Comparison of ENCODE assay signal across 1 cellular context in the genomic region with DNA sequence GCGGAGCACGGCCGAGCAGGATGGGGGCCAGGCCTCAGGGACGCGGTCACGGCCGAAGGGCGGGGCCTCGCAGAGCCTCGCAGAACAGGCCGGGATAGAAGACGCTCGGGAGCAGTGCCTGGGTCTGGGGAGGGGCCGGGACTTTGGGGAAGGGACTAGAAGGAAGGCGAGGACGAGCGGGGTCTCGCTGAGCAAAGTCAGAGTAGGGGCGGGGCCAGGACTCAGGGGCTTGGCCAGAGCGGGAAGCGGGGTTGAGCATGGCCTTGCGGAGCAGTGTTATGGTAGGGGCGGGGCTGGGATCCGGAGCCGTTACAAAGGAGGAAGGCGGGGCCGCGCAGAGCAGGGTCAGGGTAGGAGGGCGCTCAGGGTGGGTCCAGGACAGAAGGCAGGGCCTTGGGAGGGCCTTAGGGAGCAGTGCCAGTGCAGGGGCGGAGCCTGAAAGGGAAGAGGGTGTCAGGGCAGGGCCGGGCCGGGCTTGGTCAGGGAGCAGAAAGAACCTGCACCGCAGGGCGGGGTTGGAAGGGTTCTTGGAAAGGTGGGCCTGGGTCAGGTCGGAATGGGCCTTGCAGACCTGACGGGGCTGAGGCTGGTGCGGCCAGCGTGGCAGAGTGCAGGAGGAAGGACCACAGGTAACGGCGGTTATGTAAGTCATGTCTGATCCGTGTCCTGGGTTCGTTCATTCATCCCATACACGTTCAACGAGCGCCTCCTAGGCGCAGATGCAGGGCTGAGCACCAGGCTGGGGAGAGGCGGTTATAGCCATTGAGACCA.
TF ChIP-seq lines count a peak whose summit lies in the region.

No MANE protein-coding gene starts in this region.

TF ChIP-seq in HepG2, 621 proteins besides CTCF, POLR2A, EP300 and RAD21 (continued from another document and continues in another):
- TF ChIP-seq TCF7L2 (IDR thresholded peaks at IDR 0.05; ENCODE audit: low read depth, low read length), result no peak
- TF ChIP-seq RNF2 (conservative IDR thresholded peaks at IDR 0.05; ENCODE audit: low read depth), result no peak
- TF ChIP-seq SP4 (CRISPR knock-in tag; IDR thresholded peaks at IDR 0.05), result peak; percentile 88
- no peak for TF ChIP-seq MED8 (CRISPR knock-in tag; IDR thresholded peaks at IDR 0.05; ENCODE audit: insufficient replicate concordance)
- TF ChIP-seq, protein P1, sequence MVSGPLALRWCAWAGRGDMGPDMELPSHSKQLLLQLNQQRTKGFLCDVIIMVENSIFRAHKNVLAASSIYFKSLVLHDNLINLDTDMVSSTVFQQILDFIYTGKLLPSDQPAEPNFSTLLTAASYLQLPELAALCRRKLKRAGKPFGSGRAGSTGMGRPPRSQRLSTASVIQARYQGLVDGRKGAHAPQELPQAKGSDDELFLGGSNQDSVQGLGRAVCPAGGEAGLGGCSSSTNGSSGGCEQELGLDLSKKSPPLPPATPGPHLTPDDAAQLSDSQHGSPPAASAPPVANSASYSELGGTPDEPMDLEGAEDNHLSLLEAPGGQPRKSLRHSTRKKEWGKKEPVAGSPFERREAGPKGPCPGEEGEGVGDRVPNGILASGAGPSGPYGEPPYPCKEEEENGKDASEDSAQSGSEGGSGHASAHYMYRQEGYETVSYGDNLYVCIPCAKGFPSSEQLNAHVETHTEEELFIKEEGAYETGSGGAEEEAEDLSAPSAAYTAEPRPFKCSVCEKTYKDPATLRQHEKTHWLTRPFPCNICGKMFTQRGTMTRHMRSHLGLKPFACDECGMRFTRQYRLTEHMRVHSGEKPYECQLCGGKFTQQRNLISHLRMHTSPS (CRISPR knock-in tag; IDR thresholded peaks at IDR 0.05; ENCODE audit: low read depth), result peak; percentile 59; the same call in 1 of the 2 replicates
- no peak for TF ChIP-seq U2AF2 (IDR thresholded peaks at IDR 0.05; ENCODE audit: low read depth, low read length)
- peak; percentile 86 for TF ChIP-seq PHF21A (CRISPR knock-in tag; IDR thresholded peaks at IDR 0.05)
- no peak for TF ChIP-seq ZNF674 (CRISPR knock-in tag; IDR thresholded peaks at IDR 0.05; ENCODE audit: low read depth)
- no peak for TF ChIP-seq MATR3 (CRISPR knock-in tag; IDR thresholded peaks at IDR 0.05)
- TF ChIP-seq PCBP1 (IDR thresholded peaks at IDR 0.05; ENCODE audit: borderline replicate concordance, low read depth, low read length), result no peak
- TF ChIP-seq, protein P2, sequence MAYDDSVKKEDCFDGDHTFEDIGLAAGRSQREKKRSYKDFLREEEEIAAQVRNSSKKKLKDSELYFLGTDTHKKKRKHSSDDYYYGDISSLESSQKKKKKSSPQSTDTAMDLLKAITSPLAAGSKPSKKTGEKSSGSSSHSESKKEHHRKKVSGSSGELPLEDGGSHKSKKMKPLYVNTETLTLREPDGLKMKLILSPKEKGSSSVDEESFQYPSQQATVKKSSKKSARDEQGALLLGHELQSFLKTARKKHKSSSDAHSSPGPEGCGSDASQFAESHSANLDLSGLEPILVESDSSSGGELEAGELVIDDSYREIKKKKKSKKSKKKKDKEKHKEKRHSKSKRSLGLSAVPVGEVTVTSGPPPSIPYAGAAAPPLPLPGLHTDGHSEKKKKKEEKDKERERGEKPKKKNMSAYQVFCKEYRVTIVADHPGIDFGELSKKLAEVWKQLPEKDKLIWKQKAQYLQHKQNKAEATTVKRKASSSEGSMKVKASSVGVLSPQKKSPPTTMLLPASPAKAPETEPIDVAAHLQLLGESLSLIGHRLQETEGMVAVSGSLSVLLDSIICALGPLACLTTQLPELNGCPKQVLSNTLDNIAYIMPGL (CRISPR knock-in tag; IDR thresholded peaks at IDR 0.05; ENCODE audit: borderline replicate concordance in 1 of 2, low read depth in 1 of 2), result peak; percentile 92 to 96
- TF ChIP-seq, protein P3, sequence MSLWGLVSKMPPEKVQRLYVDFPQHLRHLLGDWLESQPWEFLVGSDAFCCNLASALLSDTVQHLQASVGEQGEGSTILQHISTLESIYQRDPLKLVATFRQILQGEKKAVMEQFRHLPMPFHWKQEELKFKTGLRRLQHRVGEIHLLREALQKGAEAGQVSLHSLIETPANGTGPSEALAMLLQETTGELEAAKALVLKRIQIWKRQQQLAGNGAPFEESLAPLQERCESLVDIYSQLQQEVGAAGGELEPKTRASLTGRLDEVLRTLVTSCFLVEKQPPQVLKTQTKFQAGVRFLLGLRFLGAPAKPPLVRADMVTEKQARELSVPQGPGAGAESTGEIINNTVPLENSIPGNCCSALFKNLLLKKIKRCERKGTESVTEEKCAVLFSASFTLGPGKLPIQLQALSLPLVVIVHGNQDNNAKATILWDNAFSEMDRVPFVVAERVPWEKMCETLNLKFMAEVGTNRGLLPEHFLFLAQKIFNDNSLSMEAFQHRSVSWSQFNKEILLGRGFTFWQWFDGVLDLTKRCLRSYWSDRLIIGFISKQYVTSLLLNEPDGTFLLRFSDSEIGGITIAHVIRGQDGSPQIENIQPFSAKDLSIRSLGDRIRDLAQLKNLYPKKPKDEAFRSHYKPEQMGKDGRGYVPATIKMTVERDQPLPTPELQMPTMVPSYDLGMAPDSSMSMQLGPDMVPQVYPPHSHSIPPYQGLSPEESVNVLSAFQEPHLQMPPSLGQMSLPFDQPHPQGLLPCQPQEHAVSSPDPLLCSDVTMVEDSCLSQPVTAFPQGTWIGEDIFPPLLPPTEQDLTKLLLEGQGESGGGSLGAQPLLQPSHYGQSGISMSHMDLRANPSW (CRISPR knock-in tag; IDR thresholded peaks at IDR 0.05; ENCODE audit: borderline replicate concordance), result peak; percentile 86; the same call in 1 of the 2 replicates
- no peak for TF ChIP-seq NFYC (CRISPR knock-in tag; IDR thresholded peaks at IDR 0.05)
- peak; percentile 37 for TF ChIP-seq TBL1XR1 (IDR thresholded peaks at IDR 0.05; ENCODE audit: borderline replicate concordance, low read length, partially characterized antibody)
- TF ChIP-seq MAZ (IDR thresholded peaks at IDR 0.05; ENCODE audit: borderline replicate concordance, low read depth, low read length), result peak; percentile 73
- TF ChIP-seq MAZ (CRISPR knock-in tag; IDR thresholded peaks at IDR 0.05; ENCODE audit: low read depth), result peak; percentile 65; the same call in 1 of the 2 replicates
- TF ChIP-seq ZNF607 (CRISPR knock-in tag; IDR thresholded peaks at IDR 0.05; ENCODE audit: borderline replicate concordance), result peak; percentile 66; the same call in 1 of the 2 replicates
- TF ChIP-seq, protein P4, sequence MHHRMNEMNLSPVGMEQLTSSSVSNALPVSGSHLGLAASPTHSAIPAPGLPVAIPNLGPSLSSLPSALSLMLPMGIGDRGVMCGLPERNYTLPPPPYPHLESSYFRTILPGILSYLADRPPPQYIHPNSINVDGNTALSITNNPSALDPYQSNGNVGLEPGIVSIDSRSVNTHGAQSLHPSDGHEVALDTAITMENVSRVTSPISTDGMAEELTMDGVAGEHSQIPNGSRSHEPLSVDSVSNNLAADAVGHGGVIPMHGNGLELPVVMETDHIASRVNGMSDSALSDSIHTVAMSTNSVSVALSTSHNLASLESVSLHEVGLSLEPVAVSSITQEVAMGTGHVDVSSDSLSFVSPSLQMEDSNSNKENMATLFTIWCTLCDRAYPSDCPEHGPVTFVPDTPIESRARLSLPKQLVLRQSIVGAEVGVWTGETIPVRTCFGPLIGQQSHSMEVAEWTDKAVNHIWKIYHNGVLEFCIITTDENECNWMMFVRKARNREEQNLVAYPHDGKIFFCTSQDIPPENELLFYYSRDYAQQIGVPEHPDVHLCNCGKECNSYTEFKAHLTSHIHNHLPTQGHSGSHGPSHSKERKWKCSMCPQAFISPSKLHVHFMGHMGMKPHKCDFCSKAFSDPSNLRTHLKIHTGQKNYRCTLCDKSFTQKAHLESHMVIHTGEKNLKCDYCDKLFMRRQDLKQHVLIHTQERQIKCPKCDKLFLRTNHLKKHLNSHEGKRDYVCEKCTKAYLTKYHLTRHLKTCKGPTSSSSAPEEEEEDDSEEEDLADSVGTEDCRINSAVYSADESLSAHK (CRISPR knock-in tag; IDR thresholded peaks at IDR 0.05; ENCODE audit: borderline replicate concordance), result no peak
- no peak for TF ChIP-seq HNRNPUL1 (IDR thresholded peaks at IDR 0.05; ENCODE audit: low read depth, low read length)
- TF ChIP-seq, protein P5, sequence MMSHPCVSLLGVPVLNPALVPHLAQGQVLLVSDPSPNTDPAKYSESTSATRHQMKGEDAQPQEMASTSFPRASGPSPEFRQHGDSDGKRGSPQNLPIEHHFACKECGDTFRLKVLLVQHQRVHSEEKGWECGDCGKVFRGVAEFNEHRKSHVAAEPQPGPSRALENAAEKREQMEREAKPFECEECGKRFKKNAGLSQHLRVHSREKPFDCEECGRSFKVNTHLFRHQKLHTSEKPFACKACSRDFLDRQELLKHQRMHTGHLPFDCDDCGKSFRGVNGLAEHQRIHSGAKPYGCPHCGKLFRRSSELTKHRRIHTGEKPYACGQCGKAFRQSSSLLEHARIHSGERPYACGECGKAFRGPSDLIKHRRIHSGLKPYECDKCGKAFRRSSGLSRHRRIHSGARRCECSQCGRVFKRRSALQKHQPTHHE (CRISPR knock-in tag; IDR thresholded peaks at IDR 0.05; ENCODE audit: borderline replicate concordance), result 0 out of 2 replicates have a peak, but pooled peaks have one; percentile 72
- TF ChIP-seq, protein P6, sequence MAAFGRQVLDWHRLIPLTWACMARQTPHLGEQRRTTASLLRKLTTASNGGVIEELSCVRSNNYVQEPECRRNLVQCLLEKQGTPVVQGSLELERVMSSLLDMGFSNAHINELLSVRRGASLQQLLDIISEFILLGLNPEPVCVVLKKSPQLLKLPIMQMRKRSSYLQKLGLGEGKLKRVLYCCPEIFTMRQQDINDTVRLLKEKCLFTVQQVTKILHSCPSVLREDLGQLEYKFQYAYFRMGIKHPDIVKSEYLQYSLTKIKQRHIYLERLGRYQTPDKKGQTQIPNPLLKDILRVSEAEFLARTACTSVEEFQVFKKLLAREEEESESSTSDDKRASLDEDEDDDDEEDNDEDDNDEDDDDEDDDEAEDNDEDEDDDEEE (CRISPR knock-in tag; IDR thresholded peaks at IDR 0.05), result no peak; the same call in 1 of the 2 replicates
- TF ChIP-seq SAP130 (CRISPR knock-in tag; IDR thresholded peaks at IDR 0.05; ENCODE audit: low read depth), result peak; percentile 75
- no peak for TF ChIP-seq KAT2B (IDR thresholded peaks at IDR 0.05; ENCODE audit: borderline replicate concordance, low read depth, low read length)
- TF ChIP-seq, protein P7, sequence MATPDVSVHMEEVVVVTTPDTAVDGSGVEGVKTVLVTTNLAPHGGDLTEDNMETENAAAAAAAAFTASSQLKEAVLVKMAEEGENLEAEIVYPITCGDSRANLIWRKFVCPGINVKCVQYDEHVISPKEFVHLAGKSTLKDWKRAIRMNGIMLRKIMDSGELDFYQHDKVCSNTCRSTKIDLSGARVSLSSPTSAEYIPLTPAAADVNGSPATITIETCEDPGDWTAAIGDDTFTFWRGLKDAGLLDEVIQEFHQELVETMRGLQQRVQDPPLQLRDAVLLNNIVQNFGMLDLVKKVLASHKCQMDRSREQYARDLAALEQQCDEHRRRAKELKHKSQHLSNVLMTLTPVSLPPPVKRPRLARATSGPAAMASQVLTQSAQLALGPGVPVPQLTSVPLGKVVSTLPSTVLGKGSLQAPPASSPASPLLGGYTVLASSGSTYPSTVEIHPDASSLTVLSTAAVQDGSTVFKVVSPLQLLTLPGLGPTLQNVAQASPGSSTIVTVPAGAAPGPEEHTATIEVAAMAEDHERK (CRISPR knock-in tag; IDR thresholded peaks at IDR 0.05; ENCODE audit: low read depth), result no peak
- no peak; the same call in 1 of the 2 replicates for TF ChIP-seq ZNF143 (CRISPR knock-in tag; IDR thresholded peaks at IDR 0.05)
- peak; percentile 17; the same call in 1 of the 2 replicates for TF ChIP-seq SPEN (CRISPR knock-in tag; IDR thresholded peaks at IDR 0.05; ENCODE audit: low read depth)
- TF ChIP-seq, protein P8, sequence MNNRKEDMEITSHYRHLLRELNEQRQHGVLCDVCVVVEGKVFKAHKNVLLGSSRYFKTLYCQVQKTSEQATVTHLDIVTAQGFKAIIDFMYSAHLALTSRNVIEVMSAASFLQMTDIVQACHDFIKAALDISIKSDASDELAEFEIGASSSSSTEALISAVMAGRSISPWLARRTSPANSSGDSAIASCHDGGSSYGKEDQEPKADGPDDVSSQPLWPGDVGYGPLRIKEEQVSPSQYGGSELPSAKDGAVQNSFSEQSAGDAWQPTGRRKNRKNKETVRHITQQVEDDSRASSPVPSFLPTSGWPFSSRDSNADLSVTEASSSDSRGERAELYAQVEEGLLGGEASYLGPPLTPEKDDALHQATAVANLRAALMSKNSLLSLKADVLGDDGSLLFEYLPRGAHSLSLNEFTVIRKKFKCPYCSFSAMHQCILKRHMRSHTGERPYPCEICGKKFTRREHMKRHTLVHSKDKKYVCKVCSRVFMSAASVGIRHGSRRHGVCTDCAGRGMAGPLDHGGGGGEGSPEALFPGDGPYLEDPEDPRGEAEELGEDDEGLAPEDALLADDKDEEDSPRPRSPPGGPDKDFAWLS (CRISPR knock-in tag; IDR thresholded peaks at IDR 0.05; ENCODE audit: borderline replicate concordance), result no peak
- no peak for TF ChIP-seq ZNF660 (CRISPR knock-in tag; IDR thresholded peaks at IDR 0.05; ENCODE audit: borderline replicate concordance, low read depth)
- no peak; the same call in 1 of the 2 replicates for TF ChIP-seq MIER2 (CRISPR knock-in tag; IDR thresholded peaks at IDR 0.05)
- TF ChIP-seq ZZZ3 (CRISPR knock-in tag; IDR thresholded peaks at IDR 0.05; ENCODE audit: borderline replicate concordance), result 0 out of 2 replicates have a peak, but pooled peaks have one; percentile 53
- no peak for TF ChIP-seq NFIB (CRISPR knock-in tag; IDR thresholded peaks at IDR 0.05; ENCODE audit: borderline replicate concordance)
- TF ChIP-seq ZNF713 (CRISPR knock-in tag; IDR thresholded peaks at IDR 0.05), result peak; percentile 91
- TF ChIP-seq NR2F2 (IDR thresholded peaks at IDR 0.05; ENCODE audit: borderline replicate concordance, low read depth), result no peak
- TF ChIP-seq, protein P9, sequence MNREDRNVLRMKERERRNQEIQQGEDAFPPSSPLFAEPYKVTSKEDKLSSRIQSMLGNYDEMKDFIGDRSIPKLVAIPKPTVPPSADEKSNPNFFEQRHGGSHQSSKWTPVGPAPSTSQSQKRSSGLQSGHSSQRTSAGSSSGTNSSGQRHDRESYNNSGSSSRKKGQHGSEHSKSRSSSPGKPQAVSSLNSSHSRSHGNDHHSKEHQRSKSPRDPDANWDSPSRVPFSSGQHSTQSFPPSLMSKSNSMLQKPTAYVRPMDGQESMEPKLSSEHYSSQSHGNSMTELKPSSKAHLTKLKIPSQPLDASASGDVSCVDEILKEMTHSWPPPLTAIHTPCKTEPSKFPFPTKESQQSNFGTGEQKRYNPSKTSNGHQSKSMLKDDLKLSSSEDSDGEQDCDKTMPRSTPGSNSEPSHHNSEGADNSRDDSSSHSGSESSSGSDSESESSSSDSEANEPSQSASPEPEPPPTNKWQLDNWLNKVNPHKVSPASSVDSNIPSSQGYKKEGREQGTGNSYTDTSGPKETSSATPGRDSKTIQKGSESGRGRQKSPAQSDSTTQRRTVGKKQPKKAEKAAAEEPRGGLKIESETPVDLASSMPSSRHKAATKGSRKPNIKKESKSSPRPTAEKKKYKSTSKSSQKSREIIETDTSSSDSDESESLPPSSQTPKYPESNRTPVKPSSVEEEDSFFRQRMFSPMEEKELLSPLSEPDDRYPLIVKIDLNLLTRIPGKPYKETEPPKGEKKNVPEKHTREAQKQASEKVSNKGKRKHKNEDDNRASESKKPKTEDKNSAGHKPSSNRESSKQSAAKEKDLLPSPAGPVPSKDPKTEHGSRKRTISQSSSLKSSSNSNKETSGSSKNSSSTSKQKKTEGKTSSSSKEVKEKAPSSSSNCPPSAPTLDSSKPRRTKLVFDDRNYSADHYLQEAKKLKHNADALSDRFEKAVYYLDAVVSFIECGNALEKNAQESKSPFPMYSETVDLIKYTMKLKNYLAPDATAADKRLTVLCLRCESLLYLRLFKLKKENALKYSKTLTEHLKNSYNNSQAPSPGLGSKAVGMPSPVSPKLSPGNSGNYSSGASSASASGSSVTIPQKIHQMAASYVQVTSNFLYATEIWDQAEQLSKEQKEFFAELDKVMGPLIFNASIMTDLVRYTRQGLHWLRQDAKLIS (CRISPR knock-in tag; IDR thresholded peaks at IDR 0.05), result no peak
- TF ChIP-seq NFE2L2 (IDR thresholded peaks at IDR 0.05; ENCODE audit: low read length), result no peak
- peak; percentile 91 for TF ChIP-seq ZFP36L1 (CRISPR knock-in tag; IDR thresholded peaks at IDR 0.05)
- TF ChIP-seq ZNF441 (CRISPR knock-in tag; IDR thresholded peaks at IDR 0.05; ENCODE audit: borderline replicate concordance), result peak; percentile 67; the same call in 1 of the 2 replicates
- TF ChIP-seq ZNF672 (CRISPR knock-in tag; IDR thresholded peaks at IDR 0.05), result no peak
